In the genomic region with DNA sequence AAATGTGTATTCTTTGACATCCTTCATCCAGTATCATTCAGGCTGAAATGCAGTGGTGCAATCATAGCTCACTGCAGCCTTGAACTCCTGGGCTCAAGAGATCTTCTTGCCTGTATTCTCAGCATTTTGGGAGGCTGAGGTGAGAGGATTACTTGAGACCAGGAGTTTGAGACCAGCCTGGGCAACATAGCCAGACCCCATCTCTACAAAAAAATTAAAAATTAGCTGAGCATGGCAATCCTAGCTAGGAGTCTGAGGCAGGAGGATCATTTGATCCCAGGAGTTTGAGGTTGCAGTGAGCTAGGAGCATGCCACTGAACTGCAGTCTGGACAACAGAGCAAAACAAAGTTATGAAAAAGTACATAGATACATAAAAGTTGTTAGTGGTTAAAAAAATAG, we compare ENCODE assay signal across 34 cellular contexts. TPM values are rescaled to one million over a fixed set of nuclear protein-coding genes. Genes with fewer than 3 reads are reported as not detected.
DNase-seq lines count a peak whose midpoint lies in the region; ATAC-seq, FAIRE-seq and TF ChIP-seq lines count a peak whose summit lies in the region.
"Had no signal": no experiment of that assay in that cellular context is flagged by ENCODE, and none has a peak within 500 bp of the region (broad histone marks: within the 10 kb centered on the region; RNA-seq: fewer than 3 reads in every experiment).

No MANE protein-coding gene starts in this region.

- no peaks in the 10 kb centered on the region for H3K9me3 Mint-ChIP-seq in WTC11
- no peaks in the 10 kb centered on the region for H3K9me3 Mint-ChIP-seq in nephron progenitor cell
- H3K9me3 Mint-ChIP-seq: CD4-positive, alpha-beta memory T cell; CD4-positive, alpha-beta T cell; CD8-positive, alpha-beta memory T cell; CD8-positive, alpha-beta T cell had no signal

- no peak overlapping the region for H3K27ac Mint-ChIP-seq in WTC11
- H3K27ac Mint-ChIP-seq in nephron progenitor cell = no peak overlapping the region
- H3K27ac Mint-ChIP-seq: B cell; CD4-positive, alpha-beta T cell; CD8-positive, alpha-beta T cell had no signal

- TF ChIP-seq EP300 in HepG2 (IDR thresholded peaks at IDR 0.05; ENCODE audit: low read depth in 2 of 2, low read length in 2 of 2) (no peak), HepG2 (CRISPR knock-in tag; IDR thresholded peaks at IDR 0.05; ENCODE audit: borderline replicate concordance) (no peak), A549 (IDR thresholded peaks at IDR 0.05) (no peak), K562 (IDR thresholded peaks at IDR 0.05; ENCODE audit: low read length) (no peak)

- BruUV-seq in HepG2 (replicated peaks; lab: Mats Ljungman, UMichigan) = no TSS peak
- no TSS peak for BruUV-seq in K562 (replicated peaks; lab: Mats Ljungman, UMichigan)

- no peaks in the 10 kb centered on the region for H3K79me2 ChIP-seq in HepG2 (ENCODE audit: insufficient read depth, low read length)
- H3K79me2 ChIP-seq in K562 (ENCODE audit: control insufficient read depth, insufficient read depth, low read length) = no peaks in the 10 kb centered on the region

- H3K4me1 ChIP-seq in HepG2 (ENCODE audit: insufficient read depth, low read length) = peaks cover 17% of the 10 kb centered on the region
- no peaks in the 10 kb centered on the region for H3K4me1 ChIP-seq in right lobe of liver
- H3K4me1 ChIP-seq in A549 = no peaks in the 10 kb centered on the region
- no peaks in the 10 kb centered on the region for H3K4me1 ChIP-seq in K562 (replicated peaks in 1 of 2; ENCODE audit: control insufficient read depth in 2 of 2, insufficient read depth in 2 of 2, low read length in 2 of 2)
- H3K4me1 ChIP-seq: BE2C; BLaER1; BLaER1 treated with 17β-estradiol and CSF1 and Interleukin-3, amounts not matched to agents 10 nM and 100 nM; Caco-2 had no signal

- H3K27ac ChIP-seq in HepG2 (ENCODE audit: extremely low read length, insufficient read depth, low read length) (peak overlapping the region; percentile 70), right lobe of liver (no peak overlapping the region), A549 (no peak overlapping the region), K562 (ENCODE audit: extremely low read depth, low read depth, low read length) (no peak overlapping the region)
- H3K27ac ChIP-seq: 22Rv1; BLaER1; BLaER1 treated with 17β-estradiol and CSF1 and Interleukin-3, amounts not matched to agents 10 nM and 100 nM; C4-2B had no signal

- H2AFZ ChIP-seq in HepG2 (ENCODE audit: low read length) (no peak overlapping the region), K562 (ENCODE audit: low read depth, low read length) (no peak overlapping the region)

- H3K4me2 ChIP-seq in HepG2 (ENCODE audit: low read depth, low read length) (no peak overlapping the region), A549 (no peak overlapping the region), K562 (ENCODE audit: insufficient read depth, low read length) (no peak overlapping the region)
- H3K4me2 ChIP-seq: BLaER1; BLaER1 treated with 17β-estradiol and CSF1 and Interleukin-3, amounts not matched to agents 10 nM and 100 nM had no signal

- H3K36me3 Mint-ChIP-seq in WTC11 (peaks cover 4% of the 10 kb centered on the region), nephron progenitor cell (ENCODE audit: low read depth) (peaks cover 51% of the 10 kb centered on the region)
- H3K36me3 Mint-ChIP-seq: CD8-positive, alpha-beta T cell had no signal

- FAIRE-seq in HepG2 (lab: Jason Lieb, UNC) (no peak), A549 (lab: Jason Lieb, UNC) (no peak), K562 (lab: Jason Lieb, UNC) (no peak)
- FAIRE-seq: D721Med had no signal

- H3K9ac ChIP-seq in HepG2 (ENCODE audit: insufficient read depth, low read depth, low read length) (peak overlapping the region; percentile 26; the same call in 1 of the 2 replicates), K562 (ENCODE audit: insufficient read depth in 1 of 2, low read depth in 2 of 2, low read length in 2 of 2) (no peak overlapping the region)
- H3K9ac ChIP-seq: BLaER1; BLaER1 treated with 17β-estradiol and CSF1 and Interleukin-3, amounts not matched to agents 10 nM and 100 nM had no signal

- H3K27me3 Mint-ChIP-seq in WTC11 (ENCODE audit: low read depth) (no peaks in the 10 kb centered on the region), nephron progenitor cell (ENCODE audit: low read depth, poor library complexity) (no peaks in the 10 kb centered on the region)
- H3K27me3 Mint-ChIP-seq: B cell; CD4-positive, alpha-beta memory T cell; CD4-positive, alpha-beta T cell; CD4-positive, CD25-positive, alpha-beta regulatory T cell; CD8-positive, alpha-beta memory T cell had no signal

- CTCF ChIA-PET in HepG2 (lab: Yijun Ruan, JAX; ENCODE audit: low intra/inter-chr PET ratio, low total read pairs) = no interaction called here
- CTCF ChIA-PET in A549 (lab: Yijun Ruan, JAX) = interaction anchor here (0.6 kb wide), 1 partner anchor 10 kb away, joined by 3 read pairs; no protein-coding TSS in a partner anchor
- CTCF ChIA-PET in WTC11 (lab: Charles Lee) = no interaction called here
- CTCF ChIA-PET in K562 (lab: Yijun Ruan, JAX; ENCODE audit: low intra/inter-chr PET ratio) = no interaction called here

- no peaks in the 10 kb centered on the region for H3K27me3 ChIP-seq in HepG2 (ENCODE audit: control insufficient read depth in 1 of 2, insufficient read depth in 2 of 2, low read length in 2 of 2)
- no peaks in the 10 kb centered on the region for H3K27me3 ChIP-seq in right lobe of liver
- no peaks in the 10 kb centered on the region for H3K27me3 ChIP-seq in K562 (ENCODE audit: control insufficient read depth in 2 of 2, insufficient read depth in 2 of 2, low read length in 2 of 2)
- H3K27me3 ChIP-seq: BE2C; BLaER1; BLaER1 treated with 17β-estradiol and CSF1 and Interleukin-3, amounts not matched to agents 10 nM and 100 nM had no signal

- DNase-seq in HepG2 (ENCODE audit: low spot score) (no peak), right lobe of liver (no peak), A549 (ENCODE audit: low read depth in 1 of 2, low spot score in 1 of 2) (no peak), WTC11 (ENCODE audit: low spot score) (no peak), K562 (ENCODE audit: extremely low read depth in 1 of 4, low spot score in 3 of 4) (no peak), nephron progenitor cell (no peak), NCI-H146 (lab: John Stamatoyannopoulos, UW) (no peak), NCI-H1694 (lab: John Stamatoyannopoulos, UW) (no peak)
- DNase-seq: 8988T; ACHN; AML-193; BE2C; C1 segment of cervical spinal cord; Calu3; CD4-positive, alpha-beta memory T cell; CD4-positive, alpha-beta T cell; CD4-positive, CD25-positive, alpha-beta regulatory T cell; CD8-positive, alpha-beta memory T cell; CD8-positive, alpha-beta T cell; COR-L47; DMS 273 treated with DMSO at 0.1 percent for 48 hours; DMS153; DMS53; DMS79; DMS79 treated with DMSO at 0.1 percent for 48 hours; DND-41 had no signal

- no peaks in the 10 kb centered on the region for H3K9me1 ChIP-seq in K562 (ENCODE audit: control insufficient read depth, insufficient read depth, low read length)

- ATAC-seq in HepG2 (no peak; the same call in 2 of the 3 replicates), right lobe of liver (no peak), A549 (no peak), WTC11 (no peak), K562 (no peak)
- ATAC-seq: CD8-positive, alpha-beta T cell had no signal

- TF ChIP-seq RAD21 in HepG2 (CRISPR knock-in tag; IDR thresholded peaks at IDR 0.05) (no peak), A549 (conservative IDR thresholded peaks at IDR 0.05 in 1 of 2, IDR thresholded peaks at IDR 0.05 in 1 of 2) (no peak), K562 (CRISPR knock-in tag; conservative IDR thresholded peaks at IDR 0.05 in 1 of 2, IDR thresholded peaks at IDR 0.05 in 1 of 2) (no peak)

- H3K4me3 Mint-ChIP-seq in WTC11 (no peak overlapping the region), nephron progenitor cell (no peak overlapping the region)
- H3K4me3 Mint-ChIP-seq: B cell; CD14-positive monocyte; CD4-positive, alpha-beta memory T cell; CD4-positive, alpha-beta T cell; CD4-positive, CD25-positive, alpha-beta regulatory T cell; CD8-positive, alpha-beta memory T cell; CD8-positive, alpha-beta T cell had no signal

- intact Hi-C loops in HepG2 (cut with micrococcal nuclease; ENCODE audit: unreplicated experiment) (loop anchor here (1.0 kb wide), 1 partner anchor 24 kb away; the partner anchor contains the start of gene SANBR), right lobe of liver (cut with DNase I) (no loop called here), K562 (cut with micrococcal nuclease) (no loop called here)

- H4K20me1 ChIP-seq in HepG2 (ENCODE audit: insufficient read depth, low read length) = no peaks in the 10 kb centered on the region
- no peaks in the 10 kb centered on the region for H4K20me1 ChIP-seq in K562 (replicated peaks; ENCODE audit: control insufficient read depth, insufficient read depth, low read length)
- H4K20me1 ChIP-seq: BLaER1; BLaER1 treated with 17β-estradiol and CSF1 and Interleukin-3, amounts not matched to agents 10 nM and 100 nM had no signal

- POLR2A ChIA-PET in HepG2 (lab: Yijun Ruan, JAX) = interaction anchor here (0.9 to 1.5 kb wide), 3 partner anchors 10 to 56 kb away, joined by 3 to 5 read pairs (median 4); partner anchors contain the start of gene SANBR
- POLR2A ChIA-PET in A549 (lab: Yijun Ruan, JAX) = no interaction called here
- POLR2A ChIA-PET in WTC11 (lab: Charles Lee) = no interaction called here
- POLR2A ChIA-PET in K562 (lab: Yijun Ruan, JAX) = no interaction called here

- in situ Hi-C loops in HepG2 (cut with HindIII; ENCODE audit: extremely low pct_ligation_motif_present, low pct_unique_long_range_greater_than_20kb) = no loop called here
- in situ Hi-C loops in K562 (cut with MboI) = no loop called here

- TF ChIP-seq POLR2A in HepG2 (IDR thresholded peaks at IDR 0.05; ENCODE audit: insufficient read depth in 1 of 2, low read depth in 2 of 2, low read length in 2 of 2) = no peak
- no peak for TF ChIP-seq POLR2A in right lobe of liver (IDR thresholded peaks at IDR 0.05)
- TF ChIP-seq POLR2A in A549 (IDR thresholded peaks at IDR 0.05; ENCODE audit: low read length) = no peak
- no peak for TF ChIP-seq POLR2A in K562 (conservative IDR thresholded peaks at IDR 0.05)

- TF ChIP-seq CTCF in HepG2 (CRISPR knock-in tag; IDR thresholded peaks at IDR 0.05) = no peak
- TF ChIP-seq CTCF in right lobe of liver (IDR thresholded peaks at IDR 0.05) = no peak
- no peak for TF ChIP-seq CTCF in A549 (IDR thresholded peaks at IDR 0.05)
- no peak for TF ChIP-seq CTCF in WTC11 (IDR thresholded peaks at IDR 0.05)
- TF ChIP-seq CTCF in K562 (IDR thresholded peaks at IDR 0.05 in 2 of 3, conservative IDR thresholded peaks at IDR 0.05 in 1 of 3; ENCODE audit: insufficient read depth in 2 of 3, low read depth in 1 of 3, low read length in 3 of 3) = no peak
- TF ChIP-seq CTCF in nephron progenitor cell (IDR thresholded peaks at IDR 0.05) = no peak

- H3K36me3 ChIP-seq in HepG2 (replicated peaks in 1 of 2; ENCODE audit: control insufficient read depth in 1 of 2, insufficient read depth in 2 of 2, low read length in 2 of 2) (peaks cover 5 to 24% of the 10 kb centered on the region in 2 experiments; a peak in 3 of 5 replicates), right lobe of liver (no peaks in the 10 kb centered on the region), K562 (ENCODE audit: control insufficient read depth, insufficient read depth, low read length) (0 out of 3 replicates have a peak, but pooled peaks cover 2% of the 10 kb centered on the region)
- H3K36me3 ChIP-seq: BE2C had no signal

- H3K4me1 Mint-ChIP-seq in WTC11 = no peaks in the 10 kb centered on the region
- H3K4me1 Mint-ChIP-seq in nephron progenitor cell = no peaks in the 10 kb centered on the region
- H3K4me1 Mint-ChIP-seq: B cell; CD14-positive monocyte; CD4-positive, alpha-beta memory T cell; CD8-positive, alpha-beta memory T cell had no signal

- no peak overlapping the region for H3K4me3 ChIP-seq in HepG2 (replicated peaks in 1 of 3; ENCODE audit: insufficient read depth in 1 of 3, low read depth in 2 of 3, low read length in 3 of 3)
- no peak overlapping the region for H3K4me3 ChIP-seq in right lobe of liver
- H3K4me3 ChIP-seq in A549 = no peak overlapping the region
- H3K4me3 ChIP-seq in K562 = no peak overlapping the region
- H3K4me3 ChIP-seq: BLaER1; BLaER1 treated with 17β-estradiol and CSF1 and Interleukin-3, amounts not matched to agents 10 nM and 100 nM had no signal

- H3K9me3 ChIP-seq in HepG2 (ENCODE audit: low read length) = no peaks in the 10 kb centered on the region
- H3K9me3 ChIP-seq in right lobe of liver = no peaks in the 10 kb centered on the region
- no peaks in the 10 kb centered on the region for H3K9me3 ChIP-seq in A549
- no peaks in the 10 kb centered on the region for H3K9me3 ChIP-seq in K562 (replicated peaks; ENCODE audit: control insufficient read depth, insufficient read depth, low read depth, low read length)
- H3K9me3 ChIP-seq: BE2C; BLaER1; BLaER1 treated with 17β-estradiol and CSF1 and Interleukin-3, amounts not matched to agents 10 nM and 100 nM had no signal

RNA-seq across cellular contexts. Expression of gene SANBR, which starts 24.1 kb away (rescaled TPM):
- total RNA-seq in HepG2 (2016; rRNA removed; fragmentation: Illumina TruSeq; extraction: Trizol) (20.9 and 22.9 TPM in 2 replicates), right lobe of liver (1 to 10 TPM; 1.3 to 4.4 (median 1.9) TPM), WTC11 (2021) (8.9 to 10.9 TPM (median 9.8 TPM) in 3 replicates), K562 (2014; rRNA removed) (4.1 and 5.7 TPM in 2 replicates), K562 (2014; rRNA removed; fragmentation: Illumina TruSeq; extraction: Trizol) (6.7 and 7.4 TPM in 2 replicates), K562 (2015; rRNA removed; fragmentation: Illumina TruSeq; extraction: Trizol) (5.4 and 7.7 TPM in 2 replicates), K562 (2021) (4.9 and 6.2 TPM in 2 replicates)
- 37.0 and 39.1 TPM in 2 replicates for total RNA-seq in HepG2 (2016; cell fraction: cytosol; rRNA removed; fragmentation: Illumina TruSeq; extraction: Trizol; ENCODE audit: low read depth)
- total RNA-seq in HepG2 (2016; cell fraction: insoluble cytoplasmic fraction; rRNA removed; fragmentation: Illumina TruSeq; extraction: Trizol) = 20.4 and 22.7 TPM in 2 replicates
- total RNA-seq in HepG2 (2016; cell fraction: membrane; rRNA removed; fragmentation: Illumina TruSeq; extraction: Trizol) = 21.4 and 22.9 TPM in 2 replicates
- 22.7 and 30.0 TPM in 2 replicates for total RNA-seq in HepG2 (2016; cell fraction: nucleus; rRNA removed; fragmentation: Illumina TruSeq; extraction: Trizol)
- polyA plus RNA-seq in HepG2 (2011; rRNA removed) (9.6 and 9.8 TPM in 2 replicates), A549 (2011; rRNA removed) (25.9 and 31.6 TPM in 2 replicates), A549 (2017; fragmentation: RNase III; extraction: RNeasy Plus Mini Kit Qiagen cat#74134 plus additional on column Dnase treatment) (13.9 to 17.1 TPM (median 16.9 TPM) in 3 replicates), K562 (2011; rRNA removed) (6.6 and 6.9 TPM in 2 replicates), K562 (2014; fragmentation: Illumina TruSeq; extraction: Trizol) (5.1 and 6.3 TPM in 2 replicates), K562 (2014; fragmentation: Nextera tagmentation; extraction: Ambion mirVana) (1 to 10 TPM; 1.5 to 3.1 TPM), K562 (2014; rRNA removed) (4.5 and 5.3 TPM in 2 replicates)
- 3.2 and 5.0 TPM in 2 replicates for polyA plus RNA-seq in HepG2 (2011; cell fraction: cytosol; rRNA removed)
- polyA plus RNA-seq in HepG2 (2011; cell fraction: nucleus; rRNA removed) = 9.8 and 14.1 TPM in 2 replicates
- 7.5 and 9.2 TPM in 2 replicates for polyA plus RNA-seq in HepG2 (2012)
- 8.4 and 10.5 TPM in 2 replicates for polyA plus RNA-seq in HepG2 (2016; cell fraction: cytosol; fragmentation: Illumina TruSeq; extraction: Trizol; ENCODE audit: low read depth)
- polyA plus RNA-seq in HepG2 (2016; cell fraction: insoluble cytoplasmic fraction; fragmentation: Illumina TruSeq; extraction: Trizol; ENCODE audit: low read depth) = 17.9 and 18.6 TPM in 2 replicates
- polyA plus RNA-seq in HepG2 (2016; cell fraction: membrane; fragmentation: Illumina TruSeq; extraction: Trizol; ENCODE audit: low read depth) = 11.8 and 13.5 TPM in 2 replicates
- polyA plus RNA-seq in HepG2 (2016; cell fraction: nucleus; fragmentation: Illumina TruSeq; extraction: Trizol; ENCODE audit: insufficient read depth, low read depth) = 34.4 and 34.6 TPM in 2 replicates
- polyA minus RNA-seq in HepG2 (2011; rRNA and poly(A)+ RNA removed; ENCODE audit: low replicate concordance) = 8.9 and 9.9 TPM in 2 replicates
- polyA minus RNA-seq in HepG2 (2011; cell fraction: cytosol; rRNA and poly(A)+ RNA removed) = 9.3 and 10.5 TPM in 2 replicates
- 39.1 and 47.9 TPM in 2 replicates for polyA minus RNA-seq in HepG2 (2011; cell fraction: nucleus; rRNA and poly(A)+ RNA removed)
- polyA plus RNA-seq in A549 (2012; cell fraction: cytosol; rRNA removed) = 7.5 and 7.7 TPM in 2 replicates
- polyA plus RNA-seq in A549 (2012; cell fraction: nucleus; rRNA removed) = 5.0 and 6.9 TPM in 2 replicates
- polyA minus RNA-seq in A549 (2011; rRNA and poly(A)+ RNA removed) = 13.1 and 18.1 TPM in 2 replicates
- total RNA-seq in K562 (2011; cell fraction: chromatin; rRNA removed; ENCODE audit: low replicate concordance) = 8.5 and 17.5 TPM in 2 replicates
- 5.8 TPM in 2 replicates for total RNA-seq in K562 (2011; cell fraction: nucleolus; rRNA removed)
- total RNA-seq in K562 (2011; cell fraction: nucleoplasm; rRNA removed) = 6.5 and 13.1 TPM in 2 replicates
- 2.0 and 3.8 TPM in 2 replicates for polyA plus RNA-seq in K562 (2011; cell fraction: cytosol; rRNA removed)
- 4.1 and 4.5 TPM in 2 replicates for polyA plus RNA-seq in K562 (2011; cell fraction: nucleus; rRNA removed)
- polyA plus RNA-seq in K562 (2012) = 4.6 and 6.6 TPM in 2 replicates
- polyA minus RNA-seq in K562 (2011; rRNA and poly(A)+ RNA removed) = 6.7 and 7.2 TPM in 2 replicates
- 3.7 and 4.2 TPM in 2 replicates for polyA minus RNA-seq in K562 (2011; cell fraction: cytosol; rRNA and poly(A)+ RNA removed)
- polyA minus RNA-seq in K562 (2011; cell fraction: nucleus; rRNA and poly(A)+ RNA removed) = 3.8 and 6.1 TPM in 2 replicates

Comparison
In these comparisons a context has a peak if more than half of its experiments do, and no peak if none do; other contexts are left out.
1. Of the 241 proteins assayed by ChIP-seq in both HepG2 and K562: peak only in HepG2: MAFF and MAFK; only in K562: none; in both: ZNF121; in neither: 238.